8 cellular contexts compared by ENCODE assay signal in genomic region chr5:35618297-35618636, GRCh38. TPM values are rescaled to one million over a fixed set of nuclear protein-coding genes. Genes with fewer than 3 reads are reported as not detected.
DNase-seq lines count a peak whose midpoint lies in the region; ATAC-seq and TF ChIP-seq lines count a peak whose summit lies in the region.

No MANE protein-coding gene starts in this region.

- POLR2A ChIA-PET in CD4-positive, alpha-beta T cell (lab: Charles Lee): interaction anchor here (0.6 to 2.7 kb wide), 7 partner anchors 161 to 562 kb away, joined by 3 to 9 read pairs (median 4); partner anchors contain the start of gene IL7R
- POLR2A ChIA-PET in OCI-LY7 (lab: Charles Lee): no interaction called here

- H3K36me3 Mint-ChIP-seq in CD4-positive, alpha-beta T cell (ENCODE audit: low read depth): peaks cover 4% of the 10 kb centered on the region

- no peaks in the 10 kb centered on the region for H3K9me2 ChIP-seq in OCI-LY7 (ENCODE audit: insufficient read depth, low read length)

- H3K79me2 ChIP-seq in OCI-LY7 (ENCODE audit: insufficient read depth, low read depth, low read length): no peaks in the 10 kb centered on the region

- no peaks in the 10 kb centered on the region for H3K9me3 ChIP-seq in CD4-positive, alpha-beta T cell (ENCODE audit: control insufficient read depth, low read length)
- no peaks in the 10 kb centered on the region for H3K9me3 ChIP-seq in neutrophil
- H3K9me3 ChIP-seq in OCI-LY7 (ENCODE audit: low read length): 0 out of 2 replicates have a peak, but pooled peaks cover 4% of the 10 kb centered on the region

- H2AFZ ChIP-seq in OCI-LY7 (ENCODE audit: low read length): no peak overlapping the region

- no peak for TF ChIP-seq CTCF in CD4-positive, alpha-beta T cell (IDR thresholded peaks at IDR 0.05)
- no peak for TF ChIP-seq CTCF in fibroblast of mammary gland (conservative IDR thresholded peaks at IDR 0.05; ENCODE audit: control insufficient read depth, insufficient read depth, low read depth, low read length)
- TF ChIP-seq CTCF in neutrophil (IDR thresholded peaks at IDR 0.05): no peak
- TF ChIP-seq CTCF in OCI-LY7 (conservative IDR thresholded peaks at IDR 0.05; ENCODE audit: low read length): no peak

- peak overlapping the region; percentile 93 for H3K4me3 Mint-ChIP-seq in CD4-positive, alpha-beta T cell

- no peaks in the 10 kb centered on the region for H4K20me1 ChIP-seq in OCI-LY7 (ENCODE audit: insufficient read depth, low read length)

- H3K27ac ChIP-seq in CD4-positive, alpha-beta T cell (ENCODE audit: low read depth, low read length): no peak overlapping the region
- H3K27ac ChIP-seq in neutrophil (no peak overlapping the region), OCI-LY7 (ENCODE audit: low read depth, low read length, poor library complexity, severe bottlenecking) (no peak overlapping the region)

- H3K27me3 ChIP-seq in CD4-positive, alpha-beta T cell (ENCODE audit: control insufficient read depth, insufficient read depth, low read length): no peaks in the 10 kb centered on the region
- H3K27me3 ChIP-seq in neutrophil: no peaks in the 10 kb centered on the region

- no peaks in the 10 kb centered on the region for H3K27me3 Mint-ChIP-seq in CD4-positive, alpha-beta T cell

- H3K9me3 Mint-ChIP-seq in CD4-positive, alpha-beta T cell: peaks cover 7% of the 10 kb centered on the region

- no TSS peak for BruUV-seq in OCI-LY7 (replicated peaks; lab: Mats Ljungman, UMichigan)

- peaks cover 10 to 14% of the 10 kb centered on the region in 2 experiments for H3K4me1 ChIP-seq in neutrophil (ENCODE audit: control insufficient read depth in 1 of 2, insufficient read depth in 1 of 2, low read depth in 1 of 2, low read length in 1 of 2)
- no peaks in the 10 kb centered on the region for H3K4me1 ChIP-seq in OCI-LY7 (ENCODE audit: insufficient read depth, low read length, poor library complexity, severe bottlenecking)

- H3K4me2 ChIP-seq in OCI-LY7 (ENCODE audit: low read length): no peak overlapping the region

- peak overlapping the region; percentile 88 for H3K27ac Mint-ChIP-seq in CD4-positive, alpha-beta T cell

- intact Hi-C loops in CD4-positive, alpha-beta T cell (cut with DNase I, micrococcal nuclease): loop anchor here (1.0 to 10.0 kb wide), 4 partner anchors 239 to 683 kb away; partner anchors contain the start of gene IL7R (in 1 of the 2)
- intact Hi-C loops in OCI-LY7 (cut with micrococcal nuclease; ENCODE audit: unreplicated experiment): no loop called here

- H3K36me3 ChIP-seq in neutrophil (no peaks in the 10 kb centered on the region), OCI-LY7 (ENCODE audit: insufficient read depth, low read length) (no peaks in the 10 kb centered on the region)

- peak overlapping the region; percentile 81 for H3K4me3 ChIP-seq in fibroblast of mammary gland (ENCODE audit: control insufficient read depth, low read depth, low read length)
- peak overlapping the region; percentile 52 to 57 for H3K4me3 ChIP-seq in neutrophil (ENCODE audit: low read depth in 1 of 2, low read length in 1 of 2)
- no peak overlapping the region for H3K4me3 ChIP-seq in OCI-LY7 (ENCODE audit: low read depth, low read length, poor library complexity, severe bottlenecking)

- ATAC-seq in CD4-positive, alpha-beta T cell (ENCODE audit: poor library complexity): no peak
- no peak for ATAC-seq in GM18873 (IDR thresholded peaks at IDR 0.05; ENCODE audit: low FRiP score, unreplicated experiment)

- CTCF ChIA-PET in CD4-positive, alpha-beta T cell (lab: Charles Lee): interaction anchor here (1.0 to 3.1 kb wide), 6 partner anchors 11 to 522 kb away, joined by 3 to 32 read pairs (median 3); no protein-coding TSS in a partner anchor
- CTCF ChIA-PET in OCI-LY7 (lab: Charles Lee; ENCODE audit: unreplicated experiment): no interaction called here

- H3K4me1 Mint-ChIP-seq in CD4-positive, alpha-beta T cell (ENCODE audit: low read depth): peaks cover 38% of the 10 kb centered on the region

- DNase-seq in CD4-positive, alpha-beta T cell: no peak
- DNase-seq in RKO (ENCODE audit: low spot score): peak; percentile 37
- DNase-seq in fibroblast of mammary gland (ENCODE audit: low read depth): no peak
- no peak for DNase-seq in NCI-H1417 treated with DMSO at 0.1 percent for 48 hours (lab: John Stamatoyannopoulos, UW)
- no peak for DNase-seq in activated CD8-positive, alpha-beta memory T cell treated with anti-CD3 and anti-CD28 coated beads for 24 hours
- DNase-seq in OCI-LY7 (ENCODE audit: low spot score): no peak

RNA-seq across cellular contexts. Expression of gene SPEF2, which starts 0.6 kb away (rescaled TPM):
- 1 to 10 TPM; 3.2 TPM for total RNA-seq in CD4-positive, alpha-beta T cell
- total RNA-seq in OCI-LY7 (2014; rRNA removed; shearing (Covaris generic)): 0.03 TPM in 1 of 2 replicates, not detected in the other
- not detected in 2 replicates for total RNA-seq in OCI-LY7 (2022)

Comparison
In these comparisons a context has a peak if more than half of its experiments do, and no peak if none do; other contexts are left out.
1. RNA of gene SPEF2, which starts 0.6 kb away (total RNA-seq): 3.2 TPM in CD4-positive, alpha-beta T cell; 0.03 TPM in OCI-LY7; every median in the first group is over 4 times any median in the second.